In genomic region chr22:20395897-20396287, GRCh38 we compare ENCODE assay signal across 12 cellular contexts. TPM values are rescaled to one million over a fixed set of nuclear protein-coding genes. Genes with fewer than 3 reads are reported as not detected.
A peak's percentile ranks its signal among the peaks of the same experiment; 100 is the strongest.
DNase-seq lines count a peak whose midpoint lies in the region; ATAC-seq and TF ChIP-seq lines count a peak whose summit lies in the region.
"Had no signal": no experiment of that assay in that cellular context is flagged by ENCODE, and none has a peak within 500 bp of the region (broad histone marks: within the 10 kb centered on the region; RNA-seq: fewer than 3 reads in every experiment).

No MANE protein-coding gene starts in this region.

- H3K4me3 ChIP-seq in CD4-positive, alpha-beta memory T cell (ENCODE audit: low read length in 2 of 2): no peak overlapping the region
- no peak overlapping the region for H3K4me3 ChIP-seq in HEK293 (ENCODE audit: low read depth, low read length)

- peak overlapping the region in 1 of 7 donors; percentile 14 for H3K27ac Mint-ChIP-seq in CD4-positive, alpha-beta memory T cell
- no peak overlapping the region for H3K27ac Mint-ChIP-seq in activated CD8-positive, alpha-beta T cell treated with anti-CD3 and anti-CD28 coated beads, Interleukin-2, amount 10 ng/mL, durations not matched to agents 7 days and 5 days
- H3K27ac Mint-ChIP-seq in naive thymus-derived CD8-positive, alpha-beta T cell: peak overlapping the region in 5 of 10 donors; percentile 3 to 67 (median 41)

- no peaks in the 10 kb centered on the region for H3K9me3 Mint-ChIP-seq in CD4-positive, alpha-beta memory T cell
- H3K9me3 Mint-ChIP-seq in activated CD8-positive, alpha-beta T cell treated with anti-CD3 and anti-CD28 coated beads, Interleukin-2, amount 10 ng/mL, durations not matched to agents 7 days and 5 days (ENCODE audit: insufficient read depth): no peaks in the 10 kb centered on the region
- no peaks in the 10 kb centered on the region for H3K9me3 Mint-ChIP-seq in naive thymus-derived CD8-positive, alpha-beta T cell

- peaks cover 20 to 46% (median 31%) of the 10 kb centered on the region in 4 donors for H3K4me1 Mint-ChIP-seq in CD4-positive, alpha-beta memory T cell
- H3K4me1 Mint-ChIP-seq in activated CD8-positive, alpha-beta T cell treated with anti-CD3 and anti-CD28 coated beads, Interleukin-2, amount 10 ng/mL, durations not matched to agents 7 days and 5 days (ENCODE audit: low read depth): peaks cover 18% of the 10 kb centered on the region
- H3K4me1 Mint-ChIP-seq in naive thymus-derived CD8-positive, alpha-beta T cell: peaks cover 24 to 52% (median 50%) of the 10 kb centered on the region in 4 donors

- no peaks in the 10 kb centered on the region for H3K9me3 ChIP-seq in CD4-positive, alpha-beta memory T cell (ENCODE audit: control insufficient read depth in 1 of 2, low read length in 2 of 2)
- H3K9me3 ChIP-seq in HEK293 (ENCODE audit: control insufficient read depth, insufficient read depth, low read depth, low read length): no peaks in the 10 kb centered on the region

- intact Hi-C loops in CD4-positive, alpha-beta memory T cell (cut with micrococcal nuclease): no loop called here

- TF ChIP-seq CTCF in HEK293 (tag by site-specific recombination; IDR thresholded peaks at IDR 0.05) (no peak), GM10266 (IDR thresholded peaks at IDR 0.05; ENCODE audit: control insufficient read depth, insufficient read depth, low read depth, missing control alignments) (no peak)

- CTCF ChIA-PET in CD4-positive, alpha-beta memory T cell (lab: Charles Lee; ENCODE audit: partially characterized antibody): interaction anchor here (2.0 kb wide), 1 partner anchor 78 kb away, joined by 4 read pairs; no protein-coding TSS in a partner anchor
- CTCF ChIA-PET in HEK293 (lab: Yijun Ruan, JAX): interaction anchor here (0.5 to 1.6 kb wide), 4 partner anchors 8 to 239 kb away, joined by 3 to 4 read pairs (median 4); no protein-coding TSS in a partner anchor
- CTCF ChIA-PET in activated CD8-positive, alpha-beta T cell treated with anti-CD3 and anti-CD28 coated beads, Interleukin-2, amount 10 ng/mL, durations not matched to agents 7 days and 5 days (lab: Charles Lee): interaction anchor here (1.4 kb wide), 1 partner anchor 22 kb away, joined by 6 read pairs; no protein-coding TSS in a partner anchor

- POLR2A ChIA-PET in CD4-positive, alpha-beta memory T cell (lab: Charles Lee; ENCODE audit: partially characterized antibody): interaction anchor here (1.3 kb wide), 1 partner anchor 68 kb away, joined by 5 read pairs; no protein-coding TSS in a partner anchor
- POLR2A ChIA-PET in HEK293 (lab: Yijun Ruan, JAX): interaction anchor here (0.6 to 1.4 kb wide), 2 partner anchors 22 to 76 kb away, joined by 4 to 5 read pairs; partner anchors contain the start of gene DGCR6L
- POLR2A ChIA-PET in activated CD8-positive, alpha-beta T cell treated with anti-CD3 and anti-CD28 coated beads, Interleukin-2, amount 10 ng/mL, durations not matched to agents 7 days and 5 days (lab: Charles Lee): interaction anchor here (0.9 kb wide), 1 partner anchor 76 kb away, joined by 3 read pairs; the partner anchor contains the start of gene DGCR6L
- POLR2A ChIA-PET in naive thymus-derived CD8-positive, alpha-beta T cell (lab: Charles Lee): interaction anchor here (3.5 kb wide), 1 partner anchor 68 kb away, joined by 15 read pairs; no protein-coding TSS in a partner anchor

- H3K4me3 Mint-ChIP-seq in CD4-positive, alpha-beta memory T cell: peak overlapping the region; percentile 3 to 95 (median 86)
- peak overlapping the region; percentile 86 for H3K4me3 Mint-ChIP-seq in activated CD8-positive, alpha-beta T cell treated with anti-CD3 and anti-CD28 coated beads, Interleukin-2, amount 10 ng/mL, durations not matched to agents 7 days and 5 days
- H3K4me3 Mint-ChIP-seq in naive thymus-derived CD8-positive, alpha-beta T cell: peak overlapping the region; percentile 82 to 93 (median 91)

- H3K4me1 ChIP-seq in CD4-positive, alpha-beta memory T cell (ENCODE audit: insufficient read depth, low read length): peaks cover 24% of the 10 kb centered on the region
- H3K4me1 ChIP-seq in HEK293 (ENCODE audit: control insufficient read depth, insufficient read depth, low read length): 0 out of 2 replicates have a peak, but pooled peaks cover 2% of the 10 kb centered on the region

- no peak for ATAC-seq in activated CD8-positive, alpha-beta T cell treated with anti-CD3 and anti-CD28 coated beads, Interleukin-2, amount 10 ng/mL, durations not matched to agents 7 days and 5 days
- ATAC-seq in naive thymus-derived CD8-positive, alpha-beta T cell: no peak
- no peak for ATAC-seq in left lobe of liver
- ATAC-seq: esophagus mucosa had no signal

- no peak overlapping the region for H3K27ac ChIP-seq in CD4-positive, alpha-beta memory T cell (ENCODE audit: low read depth, low read length)
- H3K27ac ChIP-seq in HEK293 (ENCODE audit: extremely low read depth, low read depth, low read length): no peak overlapping the region

- H3K36me3 ChIP-seq in CD4-positive, alpha-beta memory T cell (ENCODE audit: insufficient read depth, low read length): no peaks in the 10 kb centered on the region
- peaks cover 0 to 14% of the 10 kb centered on the region in 2 experiments; a peak in 1 of 3 replicates for H3K36me3 ChIP-seq in HEK293 (ENCODE audit: control insufficient read depth in 2 of 2, insufficient read depth in 1 of 2, low read length in 2 of 2)

- no peaks in the 10 kb centered on the region for H3K27me3 ChIP-seq in CD4-positive, alpha-beta memory T cell (ENCODE audit: insufficient read depth, low read length)

- peaks cover 0 to 7% of the 10 kb centered on the region in 2 donors for H3K36me3 Mint-ChIP-seq in CD4-positive, alpha-beta memory T cell
- peaks cover 4% of the 10 kb centered on the region for H3K36me3 Mint-ChIP-seq in activated CD8-positive, alpha-beta T cell treated with anti-CD3 and anti-CD28 coated beads, Interleukin-2, amount 10 ng/mL, durations not matched to agents 7 days and 5 days (ENCODE audit: low read depth)
- H3K36me3 Mint-ChIP-seq in naive thymus-derived CD8-positive, alpha-beta T cell: peaks cover 0 to 10% (median 6%) of the 10 kb centered on the region in 3 donors

- no peak for DNase-seq in CD4-positive, alpha-beta memory T cell
- DNase-seq in activated CD8-positive, alpha-beta T cell treated with anti-CD3 and anti-CD28 coated beads, Interleukin-2, amount 10 ng/mL, durations not matched to agents 7 days and 5 days: no peak
- no peak for DNase-seq in naive thymus-derived CD8-positive, alpha-beta T cell
- DNase-seq in left lobe of liver (ENCODE audit: low spot score) (no peak), GM10266 (ENCODE audit: extremely low spot score) (no peak)
- DNase-seq in stimulated activated CD4-positive, alpha-beta T cell treated with anti-CD3 and anti-CD28 coated beads, Interleukin-2, amount 100 ng/mL, for 48 hours: no peak
- DNase-seq: DMS 273 treated with DMSO at 0.1 percent for 48 hours, hypothalamus, KG1, retina had no signal

- no peaks in the 10 kb centered on the region for H3K27me3 Mint-ChIP-seq in CD4-positive, alpha-beta memory T cell
- H3K27me3 Mint-ChIP-seq in activated CD8-positive, alpha-beta T cell treated with anti-CD3 and anti-CD28 coated beads, Interleukin-2, amount 10 ng/mL, durations not matched to agents 7 days and 5 days (ENCODE audit: low read depth): no peaks in the 10 kb centered on the region
- no peaks in the 10 kb centered on the region for H3K27me3 Mint-ChIP-seq in naive thymus-derived CD8-positive, alpha-beta T cell

TF ChIP-seq in HEK293, 187 proteins besides CTCF, POLR2A, EP300 and RAD21:
- TF ChIP-seq ZBTB48 (tag by site-specific recombination; IDR thresholded peaks at IDR 0.05): 0 out of 2 replicates have a peak, but pooled peaks have one; percentile 3
- no peak for TF ChIP-seq ZNF292 (tag by site-specific recombination; IDR thresholded peaks at IDR 0.05; ENCODE audit: borderline replicate concordance, low read depth)

RNA-seq across cellular contexts. Expression of gene ZNF74, which starts 1.9 kb away (rescaled TPM):
- 10 to 100 TPM; 16.5 to 17.4 TPM for total RNA-seq in CD4-positive, alpha-beta memory T cell
- polyA plus RNA-seq in CD4-positive, alpha-beta memory T cell: 10 to 100 TPM in 1 of 2 donors, 1 to 10 TPM in 1; 3.0 to 10.1 TPM
- 10 to 100 TPM in 1 of 2 experiments, 1 to 10 TPM in 1; 9.2 to 12.6 TPM for total RNA-seq in activated CD8-positive, alpha-beta T cell treated with anti-CD3 and anti-CD28 coated beads, Interleukin-2, amount 10 ng/mL, durations not matched to agents 7 days and 5 days
- 10 to 100 TPM; 12.9 to 14.5 TPM for total RNA-seq in naive thymus-derived CD8-positive, alpha-beta T cell
- polyA plus RNA-seq in naive thymus-derived CD8-positive, alpha-beta T cell: 10 to 100 TPM in 1 of 3 donors, 1 to 10 TPM in 2; 6.7 to 10.7 (median 8.2) TPM
- 5.7 TPM for total RNA-seq in left lobe of liver

RNA-seq across cellular contexts. Expression of gene SCARF2, which starts 41.7 kb away (rescaled TPM):
- total RNA-seq in CD4-positive, alpha-beta memory T cell: 1 to 10 TPM; 2.6 to 2.7 TPM
- 1 to 10 TPM in 1 of 2 donors, under 1 TPM in 1; 0.12 to 1.1 TPM for polyA plus RNA-seq in CD4-positive, alpha-beta memory T cell
- total RNA-seq in activated CD8-positive, alpha-beta T cell treated with anti-CD3 and anti-CD28 coated beads, Interleukin-2, amount 10 ng/mL, durations not matched to agents 7 days and 5 days: 1 to 10 TPM in 1 of 2 experiments, under 1 TPM in 1; 0.76 to 1.2 TPM
- 1 to 10 TPM; 2.9 to 3.1 TPM for total RNA-seq in naive thymus-derived CD8-positive, alpha-beta T cell
- polyA plus RNA-seq in naive thymus-derived CD8-positive, alpha-beta T cell: under 1 TPM; 0.07 to 0.51 (median 0.10) TPM
- total RNA-seq in left lobe of liver: 2.2 TPM
